8 cellular contexts compared by ENCODE assay signal in the genomic region with DNA sequence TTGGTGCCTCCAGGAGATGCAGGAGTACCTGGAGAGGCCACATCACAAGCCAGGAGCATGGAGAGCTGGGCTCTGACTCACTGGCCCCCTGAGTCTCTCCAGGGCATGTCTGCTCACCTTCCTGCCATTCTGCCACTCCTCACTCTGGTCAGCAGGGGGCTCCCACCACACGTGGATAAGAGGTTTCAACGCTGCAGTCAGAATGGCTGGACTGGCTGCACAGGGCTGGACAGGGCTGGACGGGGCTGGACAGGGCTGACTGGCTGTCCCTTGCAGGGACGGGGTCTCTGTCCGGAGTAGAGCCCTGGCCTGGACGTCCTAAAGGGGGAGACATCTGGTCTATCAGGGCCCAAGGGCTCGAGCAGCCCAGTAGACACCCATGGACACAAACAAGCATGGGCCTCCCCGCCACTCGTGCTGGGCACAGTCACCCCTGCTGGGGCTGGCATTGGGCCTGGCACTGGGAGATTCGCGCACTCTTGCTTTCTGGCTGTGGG. TPM values are rescaled to one million over a fixed set of nuclear protein-coding genes. Genes with fewer than 3 reads are reported as not detected.
DNase-seq lines count a peak whose midpoint lies in the region; ATAC-seq, FAIRE-seq and TF ChIP-seq lines count a peak whose summit lies in the region.

No MANE protein-coding gene starts in this region.

- peak; percentile 97 for TF ChIP-seq CTCF in liver (IDR thresholded peaks at IDR 0.05; ENCODE audit: low read depth, low read length, missing input control)

- peak; percentile 99 for TF ChIP-seq RAD21 in liver (IDR thresholded peaks at IDR 0.05)

- 27% methylated on average over 11 of the region's 11 CpGs for WGBS in liver

- H3K9ac ChIP-seq in liver (ENCODE audit: low read depth in 1 of 2, low read length in 2 of 2), result no peak overlapping the region

- H3K4me1 ChIP-seq in liver (ENCODE audit: control insufficient read depth in 4 of 4, insufficient read depth in 4 of 4, low read length in 3 of 4), result peaks cover 0 to 16% (median 7%) of the 10 kb centered on the region in 4 donors

- H3K27me3 ChIP-seq in liver (ENCODE audit: control insufficient read depth in 4 of 4, insufficient read depth in 4 of 4, low read length in 3 of 4), result no peaks in the 10 kb centered on the region

- FAIRE-seq in GM18507 (lab: Jason Lieb, UNC), result peak; percentile 95

- no peaks in the 10 kb centered on the region for H3K9me3 ChIP-seq in liver (ENCODE audit: control insufficient read depth in 4 of 4, low read length in 3 of 4)

- DNase-seq in AG08395 (ENCODE audit: low spot score), result peak; percentile 89
- peak; percentile 78 for DNase-seq in GM18507 (ENCODE audit: extremely low spot score, insufficient read length, low read depth)
- peak; percentile 50 for DNase-seq in NCI-H345 treated with DMSO at 0.1 percent for 48 hours (lab: John Stamatoyannopoulos, UW; ENCODE audit: unreplicated experiment)
- peak; percentile 81 for DNase-seq in activated CD4-positive, alpha-beta T cell treated with anti-CD3 and anti-CD28 coated beads for 48 hours
- DNase-seq in dedifferentiated amniotic fluid mesenchymal stem cell (ENCODE audit: extremely low spot score), result peak; percentile 77
- peak; percentile 53 to 54 (median 54) for DNase-seq in stimulated activated CD4-positive, alpha-beta T cell treated with anti-CD3 and anti-CD28 coated beads, TNF-alpha, amount 100 ng/mL, for 1 hour (ENCODE audit: low read depth in 3 of 3, low spot score in 1 of 3)

- H3K27ac ChIP-seq in liver (ENCODE audit: low read depth in 1 of 2, low read length in 2 of 2), result no peak overlapping the region

- H3K4me3 ChIP-seq in liver (ENCODE audit: low read depth in 1 of 3, low read length in 3 of 3), result no peak overlapping the region

- ATAC-seq in HG03439 (IDR thresholded peaks at IDR 0.05; ENCODE audit: unreplicated experiment), result no peak

- no peaks in the 10 kb centered on the region for H3K36me3 ChIP-seq in liver (ENCODE audit: control insufficient read depth in 4 of 4, insufficient read depth in 3 of 4, low read depth in 1 of 4, low read length in 3 of 4)

TF ChIP-seq in liver, 16 proteins besides CTCF, POLR2A, EP300 and RAD21:
- TF ChIP-seq SP1 (IDR thresholded peaks at IDR 0.05) (no peak), ZBTB33 (IDR thresholded peaks at IDR 0.05) (no peak), ATF3 (IDR thresholded peaks at IDR 0.05) (no peak), RXRA (IDR thresholded peaks at IDR 0.05) (no peak)
- TF ChIP-seq, protein P1, sequence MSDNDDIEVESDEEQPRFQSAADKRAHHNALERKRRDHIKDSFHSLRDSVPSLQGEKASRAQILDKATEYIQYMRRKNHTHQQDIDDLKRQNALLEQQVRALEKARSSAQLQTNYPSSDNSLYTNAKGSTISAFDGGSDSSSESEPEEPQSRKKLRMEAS (IDR thresholded peaks at IDR 0.05), result no peak

RNA-seq across cellular contexts. Expression of gene CYTH4, which starts 34.6 kb away (rescaled TPM):
- 1 to 10 TPM; 9.1 to 9.9 TPM for total RNA-seq in liver
- 1 to 10 TPM; 1.9 to 2.6 TPM for polyA plus RNA-seq in liver
